ENCODE assay signal across 1 cellular context in the genomic region with DNA sequence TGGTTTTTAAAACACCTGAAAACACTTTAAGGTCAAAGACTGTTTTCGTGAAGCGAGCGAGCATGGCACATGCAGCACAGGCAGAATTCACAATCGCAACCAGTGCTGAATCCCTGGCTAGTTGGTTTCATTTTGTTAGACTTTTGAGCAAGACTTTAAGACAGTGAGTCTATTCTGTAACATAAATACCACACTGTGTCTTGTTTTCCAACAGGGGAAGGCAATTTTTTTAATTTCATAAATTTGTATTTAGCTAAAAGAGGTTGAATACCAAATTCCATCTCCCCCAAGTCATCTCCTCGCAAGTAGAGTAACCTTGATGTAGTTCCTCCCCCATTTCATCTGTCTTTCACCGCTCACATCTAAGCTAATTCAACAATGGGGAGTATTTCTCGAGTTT.
TF ChIP-seq lines count a peak whose summit lies in the region.

No MANE protein-coding gene starts in this region.

TF ChIP-seq in H1, 55 proteins besides CTCF, POLR2A, EP300 and RAD21:
- TF ChIP-seq SP2 (IDR thresholded peaks at IDR 0.05; ENCODE audit: low read length) (no peak), TCF12 (IDR thresholded peaks at IDR 0.05; ENCODE audit: low read depth, low read length) (no peak), TAF1 (IDR thresholded peaks at IDR 0.05; ENCODE audit: low read depth, low read length) (no peak), SP4 (IDR thresholded peaks at IDR 0.05; ENCODE audit: low read length) (no peak), MAFK (IDR thresholded peaks at IDR 0.05; ENCODE audit: low read depth, low read length) (no peak), RNF2 (IDR thresholded peaks at IDR 0.05; ENCODE audit: borderline replicate concordance, low read depth, low read length, missing control alignments, poor library complexity, severe bottlenecking) (no peak), CHD1 (IDR thresholded peaks at IDR 0.05; ENCODE audit: low read depth, low read length) (no peak), NRF1 (IDR thresholded peaks at IDR 0.05; ENCODE audit: low read depth, low read length) (no peak), KDM5A (IDR thresholded peaks at IDR 0.05; ENCODE audit: low read length) (no peak), RBBP5 (IDR thresholded peaks at IDR 0.05; ENCODE audit: borderline replicate concordance, low read depth, low read length) (no peak)
- TF ChIP-seq, protein P1, sequence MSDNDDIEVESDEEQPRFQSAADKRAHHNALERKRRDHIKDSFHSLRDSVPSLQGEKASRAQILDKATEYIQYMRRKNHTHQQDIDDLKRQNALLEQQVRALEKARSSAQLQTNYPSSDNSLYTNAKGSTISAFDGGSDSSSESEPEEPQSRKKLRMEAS (IDR thresholded peaks at IDR 0.05) = no peak
TF ChIP-seq in H1: peak in this region for 0.
